Comparison of ENCODE assay signal across 8 cellular contexts in genomic region chr2:27086090-27086721, GRCh38. TPM values are rescaled to one million over a fixed set of nuclear protein-coding genes. Genes with fewer than 3 reads are reported as not detected.
DNase-seq lines count a peak whose midpoint lies in the region; ATAC-seq, FAIRE-seq and TF ChIP-seq lines count a peak whose summit lies in the region.

No MANE protein-coding gene starts in this region.

- H3K4me1 ChIP-seq in adipocyte (ENCODE audit: control insufficient read depth, insufficient read depth, low read length) (peaks cover 19% of the 10 kb centered on the region), heart left ventricle (peaks cover 4 to 46% (median 28%) of the 10 kb centered on the region in 12 donors)

- peak overlapping the region; percentile 78 to 96 (median 94) for H3K27ac ChIP-seq in heart left ventricle

- H3K9me3 ChIP-seq in adipocyte (ENCODE audit: control insufficient read depth, low read length): no peaks in the 10 kb centered on the region
- no peaks in the 10 kb centered on the region for H3K9me3 ChIP-seq in heart left ventricle

- DNase-seq in GM12891 (ENCODE audit: insufficient read length, low spot score): peak; percentile 99
- DNase-seq in NCI-H1417 (lab: John Stamatoyannopoulos, UW): peak; percentile 97 to 98 (median 97)
- peak; percentile 80 to 92 for DNase-seq in SW 1271 (lab: John Stamatoyannopoulos, UW)
- DNase-seq in adipocyte (ENCODE audit: low read depth): peak; percentile 97
- peak; percentile 94 to 98 (median 96) for DNase-seq in heart left ventricle
- DNase-seq in posterior cingulate gyrus: peak; percentile 91 to 99 (median 96)
- peak; percentile 99 for DNase-seq in type B pancreatic cell (ENCODE audit: extremely low spot score, unreplicated experiment)

- H3K27me3 Mint-ChIP-seq in type B pancreatic cell: peaks cover 10% of the 10 kb centered on the region

- H3K4me3 Mint-ChIP-seq in type B pancreatic cell: peak overlapping the region; percentile 88

- peaks cover 3% of the 10 kb centered on the region for H3K36me3 Mint-ChIP-seq in type B pancreatic cell

- TF ChIP-seq CTCF in heart left ventricle (IDR thresholded peaks at IDR 0.05) (peak; percentile 75 to 96 (median 94)), type B pancreatic cell (conservative IDR thresholded peaks at IDR 0.05) (peak; percentile 97)

- ATAC-seq in HG02763 (IDR thresholded peaks at IDR 0.05; ENCODE audit: unreplicated experiment) (peak; percentile 73), heart left ventricle (peak; percentile 79 to 90 (median 88))

- peak; percentile 89 for FAIRE-seq in GM12891 (lab: Jason Lieb, UNC)

- intact Hi-C loops in heart left ventricle (cut with DNase I): loop anchor here in 9 of 10 donors (1.0 to 10.0 kb wide), 8 partner anchors 34 to 125 kb away; partner anchors contain the start of genes TMEM214 (in 5 of the 9) and AGBL5 (in 3 of the 9)
- intact Hi-C loops in posterior cingulate gyrus (cut with DNase I): loop anchor here (2.0 to 5.0 kb wide), 2 partner anchors 35 to 46 kb away; partner anchors contain the start of genes AGBL5 and PREB

- no peaks in the 10 kb centered on the region for H3K27me3 ChIP-seq in adipocyte (replicated peaks; ENCODE audit: control insufficient read depth, insufficient read depth, low read length)
- H3K27me3 ChIP-seq in heart left ventricle: no peaks in the 10 kb centered on the region

- H3K36me3 ChIP-seq in adipocyte (ENCODE audit: control insufficient read depth, insufficient read depth, low read length, severe bottlenecking) (peaks cover 10% of the 10 kb centered on the region), heart left ventricle (peaks cover 0 to 3% (median 0%) of the 10 kb centered on the region in 9 donors)

- H3K4me3 ChIP-seq in adipocyte (ENCODE audit: low read length) (peak overlapping the region; percentile 82), heart left ventricle (peak overlapping the region; percentile 54 to 88 (median 74))

- peaks cover 5% of the 10 kb centered on the region for H3K4me1 Mint-ChIP-seq in type B pancreatic cell (ENCODE audit: unreplicated experiment)

- WGBS in heart left ventricle, 4 donors: 0 to 1% (median 0%) methylated on average over 27 to 80 of the region's 80 CpGs

- H3K27ac Mint-ChIP-seq in type B pancreatic cell: no peak overlapping the region

- H3K9me3 Mint-ChIP-seq in type B pancreatic cell: no peaks in the 10 kb centered on the region

- TF ChIP-seq POLR2A in GM12891 (IDR thresholded peaks at IDR 0.05; ENCODE audit: low read depth, low read length) (0 out of 2 replicates have a peak, but pooled peaks have one; percentile 32), heart left ventricle (IDR thresholded peaks at IDR 0.05) (peak in 1 of 2 donors; percentile 69)

- peak overlapping the region; percentile 90 for H3K9ac ChIP-seq in adipocyte (ENCODE audit: low read length)

TF ChIP-seq in GM12891, 5 proteins besides CTCF, POLR2A, EP300 and RAD21:
- TF ChIP-seq POLR2AphosphoS5 (IDR thresholded peaks at IDR 0.05; ENCODE audit: low read depth, low read length) (no peak), POU2F2 (IDR thresholded peaks at IDR 0.05; ENCODE audit: low read depth, low read length) (no peak), PAX5 (IDR thresholded peaks at IDR 0.05; ENCODE audit: insufficient read depth, low read length, severe bottlenecking) (no peak), SPI1 (IDR thresholded peaks at IDR 0.05; ENCODE audit: low read depth, low read length) (no peak), TAF1 (IDR thresholded peaks at IDR 0.05; ENCODE audit: low read depth, low read length) (no peak)

RNA-seq across cellular contexts. Expression of gene KHK, which starts 0.4 kb away (rescaled TPM):
- 1.6 TPM for polyA plus RNA-seq in GM12891 (2012; ENCODE audit: low read depth, missing spikeins)
- total RNA-seq in heart left ventricle (1 to 10 TPM in 8 of 9 donors, under 1 TPM in 1; 0.89 to 3.9 (median 1.8) TPM), type B pancreatic cell (ENCODE audit: low replicate concordance) (14.7 and 28.4 TPM in 2 replicates)
- 1 to 10 TPM; 1.3 to 2.0 TPM for polyA plus RNA-seq in heart left ventricle

RNA-seq across cellular contexts. Expression of gene EMILIN1, which starts 7.8 kb away (rescaled TPM):
- polyA plus RNA-seq in GM12891 (2012; ENCODE audit: low read depth, missing spikeins): 0.40 TPM
- 10 to 100 TPM in 8 of 9 donors, 1 to 10 TPM in 1; 7.5 to 76.9 (median 16.3) TPM for total RNA-seq in heart left ventricle
- 10 to 100 TPM; 21.0 to 31.2 TPM for polyA plus RNA-seq in heart left ventricle
- 2.7 and 60.7 TPM in 2 replicates for total RNA-seq in type B pancreatic cell (ENCODE audit: low replicate concordance)

RNA-seq across cellular contexts. Expression of gene OST4, which starts 14.8 kb away (rescaled TPM):
- 666 TPM for polyA plus RNA-seq in GM12891 (2012; ENCODE audit: low read depth, missing spikeins)
- 100 to 1,000 TPM; 215 to 466 (median 343) TPM for total RNA-seq in heart left ventricle
- 100 to 1,000 TPM; 335 to 517 TPM for polyA plus RNA-seq in heart left ventricle
- total RNA-seq in type B pancreatic cell (ENCODE audit: low replicate concordance): 298 and 401 TPM in 2 replicates

RNA-seq across cellular contexts. Expression of gene CGREF1, which starts 32.7 kb away (rescaled TPM):
- polyA plus RNA-seq in GM12891 (2012; ENCODE audit: low read depth, missing spikeins): 2.8 TPM
- total RNA-seq in heart left ventricle: 1 to 10 TPM in 4 of 9 donors, under 1 TPM in 4, not detected in 1; 0.24 to 2.7 (median 1.0) TPM
- under 1 TPM; 0.67 to 0.99 TPM for polyA plus RNA-seq in heart left ventricle
- 1.8 and 2.4 TPM in 2 replicates for total RNA-seq in type B pancreatic cell (ENCODE audit: low replicate concordance)

RNA-seq across cellular contexts. Expression of gene AGBL5, which starts 34.7 kb away (rescaled TPM):
- polyA plus RNA-seq in GM12891 (2012; ENCODE audit: low read depth, missing spikeins): 17.6 TPM
- total RNA-seq in heart left ventricle: 10 to 100 TPM in 4 of 9 donors, 1 to 10 TPM in 5; 4.9 to 12.5 (median 9.9) TPM
- polyA plus RNA-seq in heart left ventricle: 1 to 10 TPM; 4.5 to 7.9 TPM
- 24.3 and 57.3 TPM in 2 replicates for total RNA-seq in type B pancreatic cell (ENCODE audit: low replicate concordance)

Comparison
In these comparisons a context has a peak if more than half of its experiments do, and no peak if none do; other contexts are left out.
1. Peak in every context shown above with its lines: DNase-seq, ATAC-seq, H3K4me3 ChIP-seq and H3K27ac ChIP-seq.